In genomic region chr11:10307411-10308207, GRCh38 we compare ENCODE assay signal across 1 cellular context.
TF ChIP-seq lines count a peak whose summit lies in the region.

No MANE protein-coding gene starts in this region.

TF ChIP-seq in GM23338, 12 proteins besides CTCF, POLR2A, EP300 and RAD21 (continued from another document):
- TF ChIP-seq ZNF462 (CRISPR knock-in tag; IDR thresholded peaks at IDR 0.05), result no peak
- TF ChIP-seq STAT1 (IDR thresholded peaks at IDR 0.05; ENCODE audit: unreplicated experiment), result no peak
TF ChIP-seq in GM23338: peak in this region for 2.
